Comparison of ENCODE assay signal across 10 cellular contexts in genomic region chr14:75223664-75224154, GRCh38. TPM values are rescaled to one million over a fixed set of nuclear protein-coding genes. Genes with fewer than 3 reads are reported as not detected.
DNase-seq lines count a peak whose midpoint lies in the region; FAIRE-seq lines count a peak whose summit lies in the region.
"Had no signal": no experiment of that assay in that cellular context is flagged by ENCODE, and none has a peak within 500 bp of the region (broad histone marks: within the 10 kb centered on the region; RNA-seq: fewer than 3 reads in every experiment).

No MANE protein-coding gene starts in this region.

- peaks cover 0 to 5% (median 3%) of the 10 kb centered on the region in 3 donors for H3K27me3 Mint-ChIP-seq in immature natural killer cell (ENCODE audit: low read depth in 3 of 3)
- H3K27me3 Mint-ChIP-seq in CD4-positive, alpha-beta memory T cell, result no peaks in the 10 kb centered on the region

- no peaks in the 10 kb centered on the region for H3K27me3 ChIP-seq in adipocyte (replicated peaks; ENCODE audit: control insufficient read depth, insufficient read depth, low read length)
- H3K27me3 ChIP-seq in muscle layer of duodenum (ENCODE audit: low read depth, low read length), result no peaks in the 10 kb centered on the region
- no peaks in the 10 kb centered on the region for H3K27me3 ChIP-seq in CD4-positive, alpha-beta memory T cell (ENCODE audit: insufficient read depth, low read length)
- H3K27me3 ChIP-seq: SJSA1 had no signal

- no peak overlapping the region for H3K4me3 Mint-ChIP-seq in immature natural killer cell
- H3K4me3 Mint-ChIP-seq in CD4-positive, alpha-beta memory T cell, result no peak overlapping the region

- no peaks in the 10 kb centered on the region for H3K36me3 ChIP-seq in adipocyte (ENCODE audit: control insufficient read depth, insufficient read depth, low read length, severe bottlenecking)
- H3K36me3 ChIP-seq in muscle layer of duodenum (ENCODE audit: control insufficient read depth in 1 of 2, insufficient read depth in 2 of 2, low read length in 2 of 2), result no peaks in the 10 kb centered on the region
- H3K36me3 ChIP-seq in CD4-positive, alpha-beta memory T cell (ENCODE audit: insufficient read depth, low read length), result no peaks in the 10 kb centered on the region
- H3K36me3 ChIP-seq: SJSA1 had no signal

- no peaks in the 10 kb centered on the region for H3K9me3 ChIP-seq in adipocyte (ENCODE audit: control insufficient read depth, low read length)
- H3K9me3 ChIP-seq in muscle layer of duodenum (ENCODE audit: control insufficient read depth in 1 of 2, low read length in 2 of 2), result no peaks in the 10 kb centered on the region
- no peaks in the 10 kb centered on the region for H3K9me3 ChIP-seq in CD4-positive, alpha-beta memory T cell (ENCODE audit: control insufficient read depth in 1 of 2, low read length in 2 of 2)
- H3K9me3 ChIP-seq: SJSA1 had no signal

- POLR2A ChIA-PET in CD4-positive, alpha-beta memory T cell (lab: Charles Lee; ENCODE audit: partially characterized antibody), result no interaction called here

- CTCF ChIA-PET in CD4-positive, alpha-beta memory T cell (lab: Charles Lee; ENCODE audit: partially characterized antibody), result no interaction called here

- DNase-seq in DMS 273 (lab: John Stamatoyannopoulos, UW; ENCODE audit: unreplicated experiment) (peak; percentile 23), DMS 273 treated with DMSO at 0.1 percent for 48 hours (lab: John Stamatoyannopoulos, UW) (no peak), HTR-8/SVneo (ENCODE audit: insufficient read length, low spot score) (peak; percentile 80), adipocyte (ENCODE audit: low read depth) (peak; percentile 62), immature natural killer cell (no peak), activated gamma-delta T cell treated with Interleukin-2 at 50 U/mL for 16 hours (no peak)
- no peak for DNase-seq in CD4-positive, alpha-beta memory T cell

- peaks cover 6% of the 10 kb centered on the region for H3K4me1 ChIP-seq in adipocyte (ENCODE audit: control insufficient read depth, insufficient read depth, low read length)
- peaks cover 3 to 6% of the 10 kb centered on the region in 2 donors for H3K4me1 ChIP-seq in muscle layer of duodenum (ENCODE audit: control insufficient read depth in 1 of 2, insufficient read depth in 2 of 2, low read length in 2 of 2)
- peaks cover 3% of the 10 kb centered on the region for H3K4me1 ChIP-seq in CD4-positive, alpha-beta memory T cell (ENCODE audit: insufficient read depth, low read length)

- H3K9me3 Mint-ChIP-seq in immature natural killer cell, result no peaks in the 10 kb centered on the region
- no peaks in the 10 kb centered on the region for H3K9me3 Mint-ChIP-seq in CD4-positive, alpha-beta memory T cell

- intact Hi-C loops in CD4-positive, alpha-beta memory T cell (cut with micrococcal nuclease), result no loop called here

- no peak overlapping the region for H3K9ac ChIP-seq in adipocyte (ENCODE audit: low read length)

- H3K27ac ChIP-seq in muscle layer of duodenum (ENCODE audit: low read length), result peak overlapping the region; percentile 39
- H3K27ac ChIP-seq in CD4-positive, alpha-beta memory T cell (ENCODE audit: low read depth, low read length), result no peak overlapping the region
- H3K27ac ChIP-seq: 22Rv1, SJSA1 had no signal

- no peaks in the 10 kb centered on the region for H3K36me3 Mint-ChIP-seq in immature natural killer cell
- no peaks in the 10 kb centered on the region for H3K36me3 Mint-ChIP-seq in CD4-positive, alpha-beta memory T cell

- FAIRE-seq in HTR-8/SVneo (lab: Jason Lieb, UNC), result peak; percentile 96

- no peak overlapping the region for H3K4me3 ChIP-seq in adipocyte (ENCODE audit: low read length)
- H3K4me3 ChIP-seq in muscle layer of duodenum (ENCODE audit: low read depth in 1 of 2, low read length in 2 of 2), result no peak overlapping the region
- no peak overlapping the region for H3K4me3 ChIP-seq in CD4-positive, alpha-beta memory T cell (ENCODE audit: low read length in 2 of 2)
- H3K4me3 ChIP-seq: SJSA1 had no signal

- peaks cover 32 to 35% of the 10 kb centered on the region in 2 donors for H3K4me1 Mint-ChIP-seq in immature natural killer cell
- peaks cover 6 to 22% (median 19%) of the 10 kb centered on the region in 4 donors for H3K4me1 Mint-ChIP-seq in CD4-positive, alpha-beta memory T cell

- peak overlapping the region in 3 of 6 donors; percentile 2 to 30 (median 18) for H3K27ac Mint-ChIP-seq in immature natural killer cell
- H3K27ac Mint-ChIP-seq in CD4-positive, alpha-beta memory T cell, result no peak overlapping the region

RNA-seq across cellular contexts. Expression of gene TMED10, which starts 47.3 kb away (rescaled TPM):
- 100 to 1,000 TPM; 379 to 442 (median 439) TPM for polyA plus RNA-seq in immature natural killer cell
- 100 to 1,000 TPM; 202 to 217 TPM for total RNA-seq in CD4-positive, alpha-beta memory T cell
- polyA plus RNA-seq in CD4-positive, alpha-beta memory T cell, result 100 to 1,000 TPM; 338 to 425 TPM

RNA-seq across cellular contexts. Expression of gene FOS, which starts 54.9 kb away (rescaled TPM):
- polyA plus RNA-seq in immature natural killer cell, result 100 to 1,000 TPM; 525 to 765 (median 608) TPM
- 1 to 10 TPM; 4.1 to 4.3 TPM for total RNA-seq in CD4-positive, alpha-beta memory T cell
- 100 to 1,000 TPM; 162 to 519 TPM for polyA plus RNA-seq in CD4-positive, alpha-beta memory T cell

Comparison
In these comparisons a context has a peak if more than half of its experiments do, and no peak if none do; other contexts are left out.
1. DNase-seq: peak in DMS 273 (single experiment), HTR-8/SVneo (single experiment) and adipocyte (single experiment); none in DMS 273 treated with DMSO at 0.1 percent for 48 hours (single experiment), immature natural killer cell (0 of 3), CD4-positive, alpha-beta memory T cell (0 of 5) and activated gamma-delta T cell treated with Interleukin-2 at 50 U/mL for 16 hours (single experiment).